8 cellular contexts compared by ENCODE assay signal in genomic region chr6:6547111-6547879, GRCh38.
DNase-seq lines count a peak whose midpoint lies in the region; ATAC-seq and TF ChIP-seq lines count a peak whose summit lies in the region.

No MANE protein-coding gene starts in this region.

- TF ChIP-seq CTCF in GM12873 (IDR thresholded peaks at IDR 0.05; ENCODE audit: insufficient read depth, low read depth, low read length, missing control alignments), result peak; percentile 92

- DNase-seq in NCI-H1105 (lab: John Stamatoyannopoulos, UW), result peak; percentile 84
- DNase-seq in T-helper 2 cell, result peak; percentile 34 to 69 (median 60)
- peak; percentile 93 for DNase-seq in astrocyte of the hippocampus (ENCODE audit: low read depth, low spot score)
- DNase-seq in hypothalamus (lab: John Stamatoyannopoulos, UW), result peak; percentile 14 to 96 (median 78)
- DNase-seq in retina, result peak; percentile 95
- DNase-seq in cortex of kidney (lab: John Stamatoyannopoulos, UW), result no peak

- peak; percentile 82 for ATAC-seq in HG02588 (IDR thresholded peaks at IDR 0.05; ENCODE audit: unreplicated experiment)
